In the genomic region with DNA sequence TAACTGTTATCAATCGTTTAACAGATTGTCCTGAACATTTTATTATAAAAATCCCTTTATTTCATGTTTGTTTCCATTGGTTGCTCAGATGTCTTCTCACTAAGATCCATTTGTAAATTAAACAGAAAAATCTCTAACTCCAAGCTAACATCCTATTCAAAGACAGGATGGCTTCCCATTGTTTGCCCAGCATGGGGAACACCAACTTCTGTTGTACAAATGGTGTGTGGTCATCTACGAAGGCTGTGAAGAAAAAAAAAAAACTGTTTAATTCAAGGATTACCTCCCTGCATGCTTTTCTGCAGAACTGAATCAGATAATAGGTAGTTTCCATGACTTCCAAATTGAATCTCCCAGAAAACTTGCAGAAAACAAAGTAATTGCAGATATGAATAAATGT, we compare ENCODE assay signal across 23 cellular contexts. TPM values are rescaled to one million over a fixed set of nuclear protein-coding genes. Genes with fewer than 3 reads are reported as not detected.
"Had no signal": no experiment of that assay in that cellular context is flagged by ENCODE, and none has a peak within 500 bp of the region (broad histone marks: within the 10 kb centered on the region; RNA-seq: fewer than 3 reads in every experiment).

No MANE protein-coding gene starts in this region.

- ATAC-seq: activated CD8-positive, alpha-beta T cell treated with anti-CD3 and anti-CD28 coated beads, Interleukin-2, amount 10 ng/mL, durations not matched to agents 7 days and 5 days; activated T-cell treated with anti-CD3 and anti-CD28 coated beads, Interleukin-2, amount 50 U/mL, for 4 hours; foreskin keratinocyte; left colon; lower lobe of right lung; natural killer cell; T-cell had no signal

- H3K36me3 Mint-ChIP-seq: natural killer cell, T-cell had no signal

- H3K4me3 ChIP-seq: lower lobe of right lung, prostate gland, right atrium auricular region, tibial nerve, uterus had no signal

- H3K4me2 ChIP-seq: SK-N-SH had no signal

- DNase-seq: activated CD4-positive, alpha-beta T cell treated with anti-CD3 and anti-CD28 coated beads for 48 hours; activated CD4-positive, CD25-positive, alpha-beta regulatory T cell; activated CD8-positive, alpha-beta T cell treated with anti-CD3 and anti-CD28 coated beads, Interleukin-2, amount 10 ng/mL, durations not matched to agents 7 days and 5 days; activated naive CD4-positive, alpha-beta T cell treated with anti-CD3 and anti-CD28 coated beads for 36 hours; activated T-cell treated with anti-CD3 and anti-CD28 coated beads, Interleukin-2, amount 50 U/mL, for 4 hours; endodermal cell; foreskin keratinocyte; left colon; lower lobe of right lung; natural killer cell; occipital lobe; SK-N-SH; stimulated activated CD4-positive, alpha-beta T cell treated with anti-CD3 and anti-CD28 coated beads, Interleukin-12 subunit alpha, Interleukin-12 subunit beta, amount 100 ng/mL, for 4 hours; stimulated activated CD4-positive, alpha-beta T cell treated with anti-CD3 and anti-CD28 coated beads, Interleukin-1b, Interleukin-23, amount 100 ng/mL, for 48 hours; stimulated activated CD8-positive, alpha-beta memory T cell treated with anti-CD3 and anti-CD28 coated beads, Interleukin-4, amount 100 ng/mL, for 48 hours; stimulated activated naive CD4-positive, alpha-beta T cell; T-cell; uterus had no signal

- H3K9me3 Mint-ChIP-seq: activated naive CD4-positive, alpha-beta T cell treated with anti-CD3 and anti-CD28 coated beads for 36 hours; activated T-cell treated with anti-CD3 and anti-CD28 coated beads, Interleukin-2, amount 50 U/mL, for 4 hours; natural killer cell had no signal

- H3K9me2 ChIP-seq: SK-N-SH had no signal

- H3K4me1 ChIP-seq: foreskin keratinocyte, lower lobe of right lung, prostate gland, right atrium auricular region, tibial nerve, uterus had no signal

- H3K4me1 Mint-ChIP-seq: natural killer cell, T-cell had no signal

- H3K36me3 ChIP-seq: lower lobe of right lung, prostate gland, right atrium auricular region, tibial nerve, uterus had no signal

- H3K27ac Mint-ChIP-seq: activated CD8-positive, alpha-beta T cell treated with anti-CD3 and anti-CD28 coated beads, Interleukin-2, amount 10 ng/mL, durations not matched to agents 7 days and 5 days; activated naive CD4-positive, alpha-beta T cell treated with anti-CD3 and anti-CD28 coated beads for 36 hours; endodermal cell; natural killer cell; T-cell had no signal

- H3K4me3 Mint-ChIP-seq: activated CD8-positive, alpha-beta T cell treated with anti-CD3 and anti-CD28 coated beads, Interleukin-2, amount 10 ng/mL, durations not matched to agents 7 days and 5 days; activated naive CD4-positive, alpha-beta T cell treated with anti-CD3 and anti-CD28 coated beads for 36 hours; activated T-cell treated with anti-CD3 and anti-CD28 coated beads, Interleukin-2, amount 50 U/mL, for 4 hours; endodermal cell; natural killer cell; T-cell had no signal

- H3K27ac ChIP-seq: foreskin keratinocyte, lower lobe of right lung, prostate gland, right atrium auricular region, tibial nerve had no signal

- H3K9me3 ChIP-seq: lower lobe of right lung, prostate gland, right atrium auricular region, SK-N-SH, tibial nerve, uterus had no signal

- H3K27me3 ChIP-seq: right atrium auricular region, uterus had no signal

RNA-seq across cellular contexts. Expression of a gene that starts 7.9 kb away (rescaled TPM):
- total RNA-seq: activated CD8-positive, alpha-beta T cell treated with anti-CD3 and anti-CD28 coated beads, Interleukin-2, amount 10 ng/mL, durations not matched to agents 7 days and 5 days; activated naive CD4-positive, alpha-beta T cell treated with anti-CD3 and anti-CD28 coated beads for 36 hours; activated T-cell treated with anti-CD3 and anti-CD28 coated beads, Interleukin-2, amount 50 U/mL, for 4 hours; bronchial epithelial cell; dermis microvascular lymphatic vessel endothelial cell; foreskin keratinocyte; lower lobe of right lung; natural killer cell had no signal
- polyA plus RNA-seq: foreskin keratinocyte had no signal
